9 cellular contexts compared by ENCODE assay signal in genomic region chr7:80722596-80723141, GRCh38.
DNase-seq lines count a peak whose midpoint lies in the region; ATAC-seq, FAIRE-seq and TF ChIP-seq lines count a peak whose summit lies in the region.
"Had no signal": no experiment of that assay in that cellular context is flagged by ENCODE, and none has a peak within 500 bp of the region (broad histone marks: within the 10 kb centered on the region; RNA-seq: fewer than 3 reads in every experiment).

No MANE protein-coding gene starts in this region.

- intact Hi-C loops in tibial artery (cut with DNase I; ENCODE audit: low total_unique reads) (no loop called here), testis (cut with DNase I; ENCODE audit: low total_unique reads) (no loop called here)

- TF ChIP-seq CTCF in brain microvascular endothelial cell (IDR thresholded peaks at IDR 0.05; ENCODE audit: low read depth, low read length, missing control alignments) = no peak
- TF ChIP-seq CTCF in tibial artery (IDR thresholded peaks at IDR 0.05) = no peak
- no peak for TF ChIP-seq CTCF in testis (IDR thresholded peaks at IDR 0.05)

- ATAC-seq in GM21737 (IDR thresholded peaks at IDR 0.05; ENCODE audit: unreplicated experiment) = no peak
- ATAC-seq in GM21529 (IDR thresholded peaks at IDR 0.05; ENCODE audit: unreplicated experiment) = no peak
- ATAC-seq: left colon had no signal

- no peaks in the 10 kb centered on the region for H3K9me3 ChIP-seq in tibial artery
- no peaks in the 10 kb centered on the region for H3K9me3 ChIP-seq in testis

- H3K4me1 ChIP-seq in tibial artery (peaks cover 0 to 23% (median 14%) of the 10 kb centered on the region in 4 donors), testis (no peaks in the 10 kb centered on the region)

- peak overlapping the region; percentile 99 for H3K27ac ChIP-seq in brain microvascular endothelial cell
- H3K27ac ChIP-seq in tibial artery = peak overlapping the region; percentile 62 to 70
- no peak overlapping the region for H3K27ac ChIP-seq in testis

- H3K4me3 ChIP-seq in brain microvascular endothelial cell (ENCODE audit: low read depth, low read length) (no peak overlapping the region), tibial artery (no peak overlapping the region), testis (no peak overlapping the region)

- WGBS in testis, 2 donors = 72 to 74% methylated on average over 3 of the region's 3 CpGs

- in situ Hi-C loops in brain microvascular endothelial cell (cut with HindIII; ENCODE audit: low pct_ligation_motif_present, low sequenced_read_pairs) = no loop called here

- H3K36me3 ChIP-seq in brain microvascular endothelial cell (replicated peaks) (no peaks in the 10 kb centered on the region), tibial artery (no peaks in the 10 kb centered on the region), testis (ENCODE audit: low read depth, missing control alignments) (no peaks in the 10 kb centered on the region)

- peak; percentile 77 for FAIRE-seq in HTR-8/SVneo (lab: Jason Lieb, UNC)

- TF ChIP-seq POLR2A in testis (IDR thresholded peaks at IDR 0.05) = no peak

- H3K27me3 ChIP-seq in brain microvascular endothelial cell (replicated peaks) = no peaks in the 10 kb centered on the region
- no peaks in the 10 kb centered on the region for H3K27me3 ChIP-seq in tibial artery
- H3K27me3 ChIP-seq in testis = no peaks in the 10 kb centered on the region

- DNase-seq in HTR-8/SVneo (ENCODE audit: insufficient read length, low spot score) (peak; percentile 57), brain microvascular endothelial cell (peak; percentile 100), islet precursor cell (peak; percentile 97), tibial artery (peak; percentile 83 to 87), testis (no peak)
- DNase-seq in activated effector memory CD4-positive, alpha-beta T cell treated with Interleukin-2 at 50 U/mL for 16 hours = no peak

Comparison
In these comparisons a context has a peak if more than half of its experiments do, and no peak if none do; other contexts are left out.
1. DNase-seq: peak in HTR-8/SVneo (single experiment), brain microvascular endothelial cell (single experiment), islet precursor cell (single experiment) and tibial artery (2 of 2); none in activated effector memory CD4-positive, alpha-beta T cell treated with Interleukin-2 at 50 U/mL for 16 hours (single experiment) and testis (single experiment).
2. H3K27ac ChIP-seq: peak in brain microvascular endothelial cell (single experiment) and tibial artery (2 of 2); none in testis (0 of 2).